20 cellular contexts compared by ENCODE assay signal in the genomic region with DNA sequence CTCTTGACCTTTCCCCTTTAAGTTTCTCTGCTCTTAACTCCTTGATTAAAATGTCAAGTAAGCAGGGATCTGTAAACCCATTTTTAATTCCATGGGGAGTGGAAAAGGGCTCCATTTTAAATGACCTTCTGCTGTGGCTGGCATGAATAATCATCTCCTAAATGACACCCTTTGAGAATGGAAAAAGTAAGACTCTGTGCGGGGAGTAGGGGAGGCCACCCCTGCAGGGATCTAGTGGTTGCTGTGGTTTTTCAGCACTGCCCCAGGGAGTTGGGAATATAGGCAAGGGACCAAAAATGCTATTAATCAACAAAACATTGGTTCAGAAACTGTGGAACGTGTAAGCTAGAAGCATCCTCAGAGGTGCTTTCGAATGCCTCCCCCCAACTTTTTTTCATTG. TPM values are rescaled to one million over a fixed set of nuclear protein-coding genes. Genes with fewer than 3 reads are reported as not detected.
DNase-seq lines count a peak whose midpoint lies in the region; ATAC-seq, FAIRE-seq and TF ChIP-seq lines count a peak whose summit lies in the region.
"Had no signal": no experiment of that assay in that cellular context is flagged by ENCODE, and none has a peak within 500 bp of the region (broad histone marks: within the 10 kb centered on the region; RNA-seq: fewer than 3 reads in every experiment).

No MANE protein-coding gene starts in this region.

- peak overlapping the region in 2 of 11 experiments; percentile 8 to 66; a peak in 3 of 22 replicates for H3K9ac ChIP-seq in BLaER1 treated with 17β-estradiol and CSF1 and Interleukin-3, amounts not matched to agents 10 nM and 100 nM
- H3K9ac ChIP-seq: KMS-11 had no signal

- H3K27ac Mint-ChIP-seq in activated naive CD8-positive, alpha-beta T cell treated with anti-CD3 and anti-CD28 coated beads, Interleukin-2, amount 50 U/mL, for 24 hours: peak overlapping the region; percentile 90
- H3K27ac Mint-ChIP-seq in nephron (peak overlapping the region in 2 of 3 experiments; percentile 77 to 83), type B pancreatic cell (no peak overlapping the region)
- H3K27ac Mint-ChIP-seq: CD4-positive, CD25-positive, alpha-beta regulatory T cell had no signal

- H3K4me1 Mint-ChIP-seq in activated naive CD8-positive, alpha-beta T cell treated with anti-CD3 and anti-CD28 coated beads, Interleukin-2, amount 50 U/mL, for 24 hours: peaks cover 37% of the 10 kb centered on the region
- H3K4me1 Mint-ChIP-seq in nephron: peaks cover 24% of the 10 kb centered on the region
- peaks cover 16% of the 10 kb centered on the region for H3K4me1 Mint-ChIP-seq in type B pancreatic cell (ENCODE audit: unreplicated experiment)
- H3K4me1 Mint-ChIP-seq: CD4-positive, CD25-positive, alpha-beta regulatory T cell had no signal

- TF ChIP-seq CTCF in nephron (IDR thresholded peaks at IDR 0.05; ENCODE audit: unreplicated experiment in 3 of 3) (no peak), type B pancreatic cell (conservative IDR thresholded peaks at IDR 0.05) (no peak)

- peaks cover 21 to 26% (median 22%) of the 10 kb centered on the region in 10 experiments for H3K4me1 ChIP-seq in BLaER1 treated with 17β-estradiol and CSF1 and Interleukin-3, amounts not matched to agents 10 nM and 100 nM
- H3K4me1 ChIP-seq: right lobe of liver had no signal

- no peaks in the 10 kb centered on the region for H3K27me3 Mint-ChIP-seq in activated naive CD8-positive, alpha-beta T cell treated with anti-CD3 and anti-CD28 coated beads, Interleukin-2, amount 50 U/mL, for 24 hours
- H3K27me3 Mint-ChIP-seq in nephron (ENCODE audit: low read depth) (no peaks in the 10 kb centered on the region), type B pancreatic cell (peaks cover 6% of the 10 kb centered on the region)

- no peak overlapping the region for H3K4me3 ChIP-seq in BLaER1 treated with 17β-estradiol and CSF1 and Interleukin-3, amounts not matched to agents 10 nM and 100 nM
- H3K4me3 ChIP-seq: dorsolateral prefrontal cortex, ovary, right lobe of liver, tibial nerve had no signal

- H3K9me3 Mint-ChIP-seq in activated naive CD8-positive, alpha-beta T cell treated with anti-CD3 and anti-CD28 coated beads, Interleukin-2, amount 50 U/mL, for 24 hours: no peaks in the 10 kb centered on the region
- H3K9me3 Mint-ChIP-seq in nephron (no peaks in the 10 kb centered on the region), type B pancreatic cell (no peaks in the 10 kb centered on the region)

- H3K27me3 ChIP-seq in BLaER1 treated with 17β-estradiol and CSF1 and Interleukin-3, amounts not matched to agents 10 nM and 100 nM: no peaks in the 10 kb centered on the region
- H3K27me3 ChIP-seq: dorsolateral prefrontal cortex, ovary, right lobe of liver, tibial nerve had no signal

- no peak for DNase-seq in activated naive CD8-positive, alpha-beta T cell treated with anti-CD3 and anti-CD28 coated beads, Interleukin-2, amount 50 U/mL, for 24 hours
- no peak for DNase-seq in RCC 7860 (ENCODE audit: low spot score)
- DNase-seq in NCI-H2029 (lab: John Stamatoyannopoulos, UW): no peak
- no peak for DNase-seq in type B pancreatic cell (ENCODE audit: extremely low spot score, unreplicated experiment)
- DNase-seq in NCI-H526 (lab: John Stamatoyannopoulos, UW): no peak
- DNase-seq: activated CD4-positive, alpha-beta T cell treated with anti-CD3 and anti-CD28 coated beads for 1 hour; CD4-positive, CD25-positive, alpha-beta regulatory T cell; central memory CD4-positive, alpha-beta T cell; dorsolateral prefrontal cortex; NCI-H187 treated with DMSO at 0.1 percent for 48 hours; ovary; right lobe of liver had no signal

- H3K36me3 Mint-ChIP-seq in activated naive CD8-positive, alpha-beta T cell treated with anti-CD3 and anti-CD28 coated beads, Interleukin-2, amount 50 U/mL, for 24 hours (ENCODE audit: low read depth): no peaks in the 10 kb centered on the region
- H3K36me3 Mint-ChIP-seq in nephron (ENCODE audit: low read depth) (no peaks in the 10 kb centered on the region), type B pancreatic cell (no peaks in the 10 kb centered on the region)
- H3K36me3 Mint-ChIP-seq: CD4-positive, CD25-positive, alpha-beta regulatory T cell had no signal

- H4K20me1 ChIP-seq in BLaER1 treated with 17β-estradiol and CSF1 and Interleukin-3, amounts not matched to agents 10 nM and 100 nM: no peaks in the 10 kb centered on the region; a peak in 1 of 22 replicates

- H3K4me2 ChIP-seq in BLaER1 treated with 17β-estradiol and CSF1 and Interleukin-3, amounts not matched to agents 10 nM and 100 nM: peak overlapping the region; percentile 52 to 75 (median 63)
- H3K4me2 ChIP-seq: KMS-11 had no signal

- no peaks in the 10 kb centered on the region for H3K36me3 ChIP-seq in BLaER1 treated with 17β-estradiol and CSF1 and Interleukin-3, amounts not matched to agents 10 nM and 100 nM
- H3K36me3 ChIP-seq: ovary, right lobe of liver, tibial nerve had no signal

- H3K27ac ChIP-seq in BLaER1 treated with 17β-estradiol and CSF1 and Interleukin-3, amounts not matched to agents 10 nM and 100 nM: peak overlapping the region in 5 of 11 experiments; percentile 27 to 81 (median 38); a peak in 6 of 22 replicates
- H3K27ac ChIP-seq: dorsolateral prefrontal cortex, KMS-11, ovary, right lobe of liver had no signal

- FAIRE-seq in RCC 7860 (lab: Jason Lieb, UNC): no peak
- FAIRE-seq: frontal cortex, H54, keratinocyte had no signal

- H3K9me3 ChIP-seq in BLaER1 treated with 17β-estradiol and CSF1 and Interleukin-3, amounts not matched to agents 10 nM and 100 nM (replicated peaks in 1 of 11): no peaks in the 10 kb centered on the region
- H3K9me3 ChIP-seq: ovary, right lobe of liver, tibial nerve had no signal

- H3K4me3 Mint-ChIP-seq in activated naive CD8-positive, alpha-beta T cell treated with anti-CD3 and anti-CD28 coated beads, Interleukin-2, amount 50 U/mL, for 24 hours: peak overlapping the region; percentile 27
- H3K4me3 Mint-ChIP-seq in nephron: no peak overlapping the region
- H3K4me3 Mint-ChIP-seq in type B pancreatic cell: no peak overlapping the region
- H3K4me3 Mint-ChIP-seq: CD4-positive, CD25-positive, alpha-beta regulatory T cell had no signal

- peak; percentile 4 for ATAC-seq in HG03095 (IDR thresholded peaks at IDR 0.05; ENCODE audit: unreplicated experiment)
- ATAC-seq in activated naive CD8-positive, alpha-beta T cell treated with anti-CD3 and anti-CD28 coated beads, Interleukin-2, amount 50 U/mL, for 24 hours: peak; percentile 82
- ATAC-seq: right lobe of liver had no signal

RNA-seq across cellular contexts. Expression of a gene that starts 30.0 kb away (rescaled TPM):
- 8.4 and 51.9 TPM in 2 replicates for total RNA-seq in type B pancreatic cell (ENCODE audit: low replicate concordance)
- total RNA-seq: CD4-positive, CD25-positive, alpha-beta regulatory T cell had no signal

RNA-seq across cellular contexts. Expression of a gene that starts 31.4 kb away (rescaled TPM):
- total RNA-seq in type B pancreatic cell (ENCODE audit: low replicate concordance): 372 and 373 TPM in 2 replicates
